In the genomic region with DNA sequence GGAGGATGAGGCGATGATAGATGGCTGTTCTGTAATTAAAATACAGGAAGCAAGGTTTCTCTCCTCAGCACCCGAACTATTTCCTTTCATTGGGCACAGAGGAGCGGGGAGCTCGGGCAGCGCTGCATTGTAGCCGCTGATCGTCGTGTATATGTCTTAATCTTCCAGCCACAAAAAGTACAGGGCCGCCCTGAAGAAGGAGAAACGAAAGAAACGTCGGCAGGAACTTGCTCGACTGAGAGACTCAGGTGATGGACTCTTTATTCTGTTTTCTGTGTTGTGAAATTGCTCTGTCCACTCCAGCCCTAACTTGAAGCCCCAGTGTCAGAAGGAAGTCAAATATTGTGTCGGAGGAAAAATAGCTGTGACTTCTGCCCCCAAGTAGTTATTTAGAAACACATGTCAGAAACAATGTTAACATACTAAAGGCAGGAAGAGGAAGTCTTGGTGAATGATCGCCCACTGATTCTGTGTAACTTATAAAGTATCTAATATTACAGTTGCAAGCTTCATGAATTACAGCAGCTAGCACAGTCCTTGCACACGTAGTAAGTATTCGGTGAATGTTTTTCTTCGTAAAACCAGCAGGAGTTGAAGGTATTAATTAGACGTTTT, we compare ENCODE assay signal across 8 cellular contexts. TPM values are rescaled to one million over a fixed set of nuclear protein-coding genes. Genes with fewer than 3 reads are reported as not detected.
DNase-seq lines count a peak whose midpoint lies in the region; ATAC-seq, FAIRE-seq and TF ChIP-seq lines count a peak whose summit lies in the region.

No MANE protein-coding gene starts in this region.

- TF ChIP-seq CTCF in keratinocyte (optimal IDR thresholded peaks at IDR 0.05 in 1 of 3, IDR thresholded peaks at IDR 0.05 in 1 of 3, conservative IDR thresholded peaks at IDR 0.05 in 1 of 3; ENCODE audit: extremely low read depth in 1 of 3, insufficient read depth in 2 of 3, low read length in 3 of 3) (no peak), thoracic aorta (IDR thresholded peaks at IDR 0.05) (no peak), HFFc6 (IDR thresholded peaks at IDR 0.05) (no peak)

- H3K4me3 ChIP-seq in keratinocyte (ENCODE audit: control insufficient read depth in 2 of 3, extremely low read depth in 1 of 3, insufficient read depth in 2 of 3, low read depth in 1 of 3, low read length in 3 of 3) = peak overlapping the region; percentile 79 to 97 (median 96)
- peak overlapping the region; percentile 78 for H3K4me3 ChIP-seq in thoracic aorta

- no peaks in the 10 kb centered on the region for H3K4me1 Mint-ChIP-seq in HFFc6 (ENCODE audit: low read depth)

- no peak overlapping the region for H3K4me3 Mint-ChIP-seq in HFFc6

- peak overlapping the region; percentile 76 for H3K27ac ChIP-seq in keratinocyte (ENCODE audit: control insufficient read depth, insufficient read depth, low read length)
- peak overlapping the region; percentile 78 to 82 for H3K27ac ChIP-seq in thoracic aorta

- peaks cover 6% of the 10 kb centered on the region for H3K4me1 ChIP-seq in keratinocyte (ENCODE audit: control insufficient read depth, extremely low read depth, insufficient read depth, low read length)
- H3K4me1 ChIP-seq in thoracic aorta (ENCODE audit: control insufficient read depth in 1 of 2, low read depth in 2 of 2) = no peaks in the 10 kb centered on the region

- peaks cover 31% of the 10 kb centered on the region for H3K79me2 ChIP-seq in keratinocyte (ENCODE audit: control insufficient read depth, insufficient read depth, low read length)

- peak overlapping the region; percentile 92 for H3K4me2 ChIP-seq in keratinocyte (ENCODE audit: control insufficient read depth, extremely low read depth, insufficient read depth, low read depth, low read length)

- H3K27me3 ChIP-seq in keratinocyte (ENCODE audit: control insufficient read depth, extremely low read depth, insufficient read depth, low read length) = no peaks in the 10 kb centered on the region
- no peaks in the 10 kb centered on the region for H3K27me3 ChIP-seq in thoracic aorta (replicated peaks; ENCODE audit: insufficient read depth)

- FAIRE-seq in keratinocyte (lab: Jason Lieb, UNC) = peak; percentile 17

- H3K27me3 Mint-ChIP-seq in HFFc6 (ENCODE audit: insufficient read depth) = no peaks in the 10 kb centered on the region

- H3K9me3 ChIP-seq in keratinocyte (ENCODE audit: control insufficient read depth, low read depth, low read length) = no peaks in the 10 kb centered on the region
- no peaks in the 10 kb centered on the region for H3K9me3 ChIP-seq in thoracic aorta

- no peaks in the 10 kb centered on the region for H3K9me1 ChIP-seq in keratinocyte (ENCODE audit: control insufficient read depth, extremely low read depth, insufficient read depth, low read length)

- H4K20me1 ChIP-seq in keratinocyte (ENCODE audit: control insufficient read depth, extremely low read depth, insufficient read depth, low read length) = no peaks in the 10 kb centered on the region

- H3K36me3 Mint-ChIP-seq in HFFc6 (ENCODE audit: low read depth) = no peaks in the 10 kb centered on the region

- H3K27ac Mint-ChIP-seq in HFFc6 = no peak overlapping the region

- no peaks in the 10 kb centered on the region for H3K9me3 Mint-ChIP-seq in HFFc6

- DNase-seq in AG08395 (ENCODE audit: low spot score) (peak; percentile 10), amniotic epithelial cell (ENCODE audit: low read depth) (peak; percentile 2), keratinocyte (ENCODE audit: low read depth, low spot score) (no peak), thoracic aorta (ENCODE audit: low spot score) (no peak), HFFc6 (no peak)
- DNase-seq in activated CD4-positive, alpha-beta T cell treated with anti-CD3 and anti-CD28 coated beads for 1 hour = no peak

- peak overlapping the region; percentile 99 for H2AFZ ChIP-seq in keratinocyte (ENCODE audit: control insufficient read depth, low read length)

- dilution Hi-C loops in keratinocyte (cut with MboI; ENCODE audit: extremely low pct_ligation_motif_present, low sequenced_read_pairs) = no loop called here

- peak overlapping the region; percentile 90 for H3K9ac ChIP-seq in keratinocyte (ENCODE audit: control insufficient read depth, extremely low read depth, insufficient read depth, low read length)

- ATAC-seq in GM19043 (IDR thresholded peaks at IDR 0.05; ENCODE audit: low read depth, unreplicated experiment) (peak; percentile 5), HG03442 (IDR thresholded peaks at IDR 0.05; ENCODE audit: unreplicated experiment) (peak; percentile 15), thoracic aorta (ENCODE audit: insufficient number of reproducible peaks, low FRiP score, low read depth) (peak; percentile 20)

- peaks cover 0 to 1% of the 10 kb centered on the region in 2 experiments for H3K36me3 ChIP-seq in keratinocyte (ENCODE audit: control insufficient read depth in 2 of 2, extremely low read depth in 1 of 2, insufficient read depth in 2 of 2, low read length in 2 of 2)
- no peaks in the 10 kb centered on the region for H3K36me3 ChIP-seq in thoracic aorta

RNA-seq across cellular contexts. Expression of gene ZRSR2, which starts 0.6 kb away (rescaled TPM):
- 7.4 to 13.7 TPM (median 9.5 TPM) in 3 replicates for polyA plus RNA-seq in keratinocyte
- 65.8 TPM for polyA plus RNA-seq in keratinocyte (2011; ENCODE audit: low read depth)
- 9.7 and 11.0 TPM in 2 replicates for polyA plus RNA-seq in keratinocyte (2011; cell fraction: cytosol; rRNA removed)
- polyA plus RNA-seq in keratinocyte (2011; cell fraction: nucleus; rRNA removed) = 18.2 and 22.5 TPM in 2 replicates
- polyA plus RNA-seq in keratinocyte (2012; ENCODE audit: low replicate concordance) = 13.2 and 13.9 TPM in 2 replicates
- polyA minus RNA-seq in keratinocyte = 2.0 to 4.0 TPM (median 3.8 TPM) in 3 replicates
- 4.2 TPM for polyA minus RNA-seq in keratinocyte (2011; cell fraction: cytosol; rRNA and poly(A)+ RNA removed)
- polyA minus RNA-seq in keratinocyte (2011; cell fraction: nucleus; rRNA and poly(A)+ RNA removed) = 3.1 and 3.4 TPM in 2 replicates
- 1 to 10 TPM; 6.4 to 7.1 TPM for total RNA-seq in thoracic aorta
- total RNA-seq in HFFc6 (2021; fragmentation: NEBNext Ultra II Directional; extraction: Animal tissue kit (Norgen Biotek cat#: 25700)) = 1 to 10 TPM; 5.1 to 7.0 (median 5.6) TPM

RNA-seq across cellular contexts. Expression of gene CA5B, which starts 52.8 kb away (rescaled TPM):
- polyA plus RNA-seq in keratinocyte = 4.1 to 6.8 TPM (median 5.2 TPM) in 3 replicates
- polyA plus RNA-seq in keratinocyte (2011; ENCODE audit: low read depth) = 4.4 TPM
- polyA plus RNA-seq in keratinocyte (2011; cell fraction: cytosol; rRNA removed) = 2.9 and 5.0 TPM in 2 replicates
- 5.6 and 6.7 TPM in 2 replicates for polyA plus RNA-seq in keratinocyte (2011; cell fraction: nucleus; rRNA removed)
- 2.4 and 4.5 TPM in 2 replicates for polyA plus RNA-seq in keratinocyte (2012; ENCODE audit: low replicate concordance)
- polyA minus RNA-seq in keratinocyte = 5.4 to 13.2 TPM (median 11.8 TPM) in 3 replicates
- 2.3 TPM for polyA minus RNA-seq in keratinocyte (2011; cell fraction: cytosol; rRNA and poly(A)+ RNA removed)
- polyA minus RNA-seq in keratinocyte (2011; cell fraction: nucleus; rRNA and poly(A)+ RNA removed) = 7.8 and 10.8 TPM in 2 replicates
- 10 to 100 TPM; 29.1 to 32.1 TPM for total RNA-seq in thoracic aorta
- 1 to 10 TPM; 5.1 to 9.1 (median 7.1) TPM for total RNA-seq in HFFc6 (2021; fragmentation: NEBNext Ultra II Directional; extraction: Animal tissue kit (Norgen Biotek cat#: 25700))

Comparison
In these comparisons a context has a peak if more than half of its experiments do, and no peak if none do; other contexts are left out.
1. DNase-seq: peak in AG08395 (single experiment) and amniotic epithelial cell (single experiment); none in keratinocyte (single experiment), thoracic aorta (single experiment), activated CD4-positive, alpha-beta T cell treated with anti-CD3 and anti-CD28 coated beads for 1 hour (single experiment) and HFFc6 (single experiment).
2. Peak in every context shown above with its lines, with median percentiles within 50 percentile points of each other: ATAC-seq.